In genomic region chr1:15306352-15306751, GRCh38 we compare ENCODE assay signal across 8 cellular contexts. TPM values are rescaled to one million over a fixed set of nuclear protein-coding genes. Genes with fewer than 3 reads are reported as not detected.
A peak's percentile ranks its signal among the peaks of the same experiment; 100 is the strongest.
DNase-seq lines count a peak whose midpoint lies in the region; ATAC-seq and TF ChIP-seq lines count a peak whose summit lies in the region.
"Not testable (repeated sequence)": the region's sequence is repeated elsewhere in the genome, so short reads cannot be mapped to it uniquely, and the experiment has no call there.
"Had no signal": no experiment of that assay in that cellular context is flagged by ENCODE, and none has a peak within 500 bp of the region (broad histone marks: within the 10 kb centered on the region; RNA-seq: fewer than 3 reads in every experiment).

No MANE protein-coding gene starts in this region.

- TF ChIP-seq CTCF in HEK293 (tag by site-specific recombination; IDR thresholded peaks at IDR 0.05), result not testable (repeated sequence)

- H3K27ac ChIP-seq in HEK293 (ENCODE audit: extremely low read depth, low read depth, low read length), result not testable (repeated sequence)

- POLR2A ChIA-PET in HEK293 (lab: Yijun Ruan, JAX), result not testable (repeated sequence)

- ATAC-seq in sciatic nerve, result not testable (repeated sequence)

- CTCF ChIA-PET in HEK293 (lab: Yijun Ruan, JAX), result interaction anchor here (0.8 to 3.4 kb wide), 5 partner anchors 15 to 187 kb away, joined by 3 to 52 read pairs (median 4); no protein-coding TSS in a partner anchor

- intact Hi-C loops in sciatic nerve (cut with DNase I), result not testable (repeated sequence)

- not testable (repeated sequence) for H3K36me3 ChIP-seq in HEK293 (ENCODE audit: control insufficient read depth in 2 of 2, insufficient read depth in 1 of 2, low read length in 2 of 2)

- peak; percentile 5 for DNase-seq in sciatic nerve (ENCODE audit: low spot score)

- not testable (repeated sequence) for H3K4me3 ChIP-seq in HEK293 (ENCODE audit: low read depth, low read length)

- not testable (repeated sequence) for H3K9me3 ChIP-seq in HEK293 (ENCODE audit: control insufficient read depth, insufficient read depth, low read depth, low read length)

- not testable (repeated sequence) for H3K4me1 ChIP-seq in HEK293 (ENCODE audit: control insufficient read depth, insufficient read depth, low read length)

TF ChIP-seq in HEK293, 187 proteins besides CTCF, POLR2A, EP300 and RAD21:
- peak; percentile 94 for TF ChIP-seq ZNF585B (tag by site-specific recombination; IDR thresholded peaks at IDR 0.05)

RNA-seq across cellular contexts. Expression of gene FHAD1, which starts 59.3 kb away (rescaled TPM):
- total RNA-seq in sciatic nerve, result 3.1 TPM
- total RNA-seq: B cell; CD4-positive, alpha-beta memory T cell; CD4-positive, alpha-beta T cell; CD4-positive, CD25-positive, alpha-beta regulatory T cell; CD8-positive, alpha-beta memory T cell; CD8-positive, alpha-beta T cell had no signal
